19 cellular contexts compared by ENCODE assay signal in genomic region chr1:221644663-221645258, GRCh38.
A peak's percentile ranks its signal among the peaks of the same experiment; 100 is the strongest.
DNase-seq lines count a peak whose midpoint lies in the region; ATAC-seq and TF ChIP-seq lines count a peak whose summit lies in the region.
"Had no signal": no experiment of that assay in that cellular context is flagged by ENCODE, and none has a peak within 500 bp of the region (broad histone marks: within the 10 kb centered on the region; RNA-seq: fewer than 3 reads in every experiment).

No MANE protein-coding gene starts in this region.

- no peaks in the 10 kb centered on the region for H3K27me3 Mint-ChIP-seq in Caco-2 (ENCODE audit: insufficient read depth, unreplicated experiment)
- H3K27me3 Mint-ChIP-seq in activated naive CD4-positive, alpha-beta T cell treated with anti-CD3 and anti-CD28 coated beads, Interleukin-2, amount 10 ng/mL, durations not matched to agents 7 days and 5 days, result peaks cover 3% of the 10 kb centered on the region
- H3K27me3 Mint-ChIP-seq: activated naive CD8-positive, alpha-beta T cell treated with anti-CD3 and anti-CD28 coated beads for 36 hours had no signal

- peak; percentile 16 for DNase-seq in GM12865 (ENCODE audit: low read depth)
- no peak for DNase-seq in Caco-2
- no peak for DNase-seq in activated naive CD4-positive, alpha-beta T cell treated with anti-CD3 and anti-CD28 coated beads, Interleukin-2, amount 10 ng/mL, durations not matched to agents 7 days and 5 days
- DNase-seq in NCI-H510A (lab: John Stamatoyannopoulos, UW), result no peak
- no peak for DNase-seq in NCI-H1092 (lab: John Stamatoyannopoulos, UW)
- DNase-seq: activated naive CD8-positive, alpha-beta T cell treated with anti-CD3 and anti-CD28 coated beads for 36 hours; body of pancreas; IMR-90; NCI-H1694; retina; spleen; stimulated activated CD8-positive, alpha-beta memory T cell treated with anti-CD3 and anti-CD28 coated beads, Interleukin-4, amount 100 ng/mL, for 48 hours had no signal

- peak; percentile 34 for ATAC-seq in GM19025 (IDR thresholded peaks at IDR 0.05; ENCODE audit: low read depth, unreplicated experiment)
- ATAC-seq in GM21723 (IDR thresholded peaks at IDR 0.05; ENCODE audit: unreplicated experiment), result peak; percentile 45
- ATAC-seq in HG03432 (IDR thresholded peaks at IDR 0.05; ENCODE audit: unreplicated experiment), result peak; percentile 46
- ATAC-seq: body of pancreas, Panc1 had no signal

- no TSS peak for BruUV-seq in Caco-2 (replicated peaks; lab: Mats Ljungman, UMichigan)

- H3K27me3 ChIP-seq in Caco-2 (replicated peaks; ENCODE audit: control insufficient read depth, insufficient read depth, low read length), result no peaks in the 10 kb centered on the region
- H3K27me3 ChIP-seq: BLaER1 treated with 17β-estradiol and CSF1 and Interleukin-3, amounts not matched to agents 10 nM and 100 nM; body of pancreas; SJSA1; spleen had no signal

- TF ChIP-seq CTCF in GM12865 (IDR thresholded peaks at IDR 0.05; ENCODE audit: insufficient read depth, low read depth, low read length, missing control alignments), result no peak
- no peak for TF ChIP-seq CTCF in Caco-2 (IDR thresholded peaks at IDR 0.05; ENCODE audit: insufficient read depth in 1 of 2, low read depth in 1 of 2, low read length in 1 of 2, severe bottlenecking in 1 of 2, unreplicated experiment in 1 of 2)

- intact Hi-C loops in Caco-2 (cut with micrococcal nuclease; ENCODE audit: unreplicated experiment), result no loop called here

- no peak overlapping the region for H3K4me3 ChIP-seq in GM12865 (ENCODE audit: low read depth, low read length)
- H3K4me3 ChIP-seq in Caco-2 (ENCODE audit: low read depth, low read length), result no peak overlapping the region
- H3K4me3 ChIP-seq: BLaER1 treated with 17β-estradiol and CSF1 and Interleukin-3, amounts not matched to agents 10 nM and 100 nM; body of pancreas; SJSA1; spleen had no signal

- H3K4me1 Mint-ChIP-seq in Caco-2 (ENCODE audit: low read depth, unreplicated experiment), result no peaks in the 10 kb centered on the region
- no peaks in the 10 kb centered on the region for H3K4me1 Mint-ChIP-seq in activated naive CD4-positive, alpha-beta T cell treated with anti-CD3 and anti-CD28 coated beads, Interleukin-2, amount 10 ng/mL, durations not matched to agents 7 days and 5 days

- CTCF ChIA-PET in Caco-2 (lab: Charles Lee), result no interaction called here
- CTCF ChIA-PET in activated naive CD4-positive, alpha-beta T cell treated with anti-CD3 and anti-CD28 coated beads, Interleukin-2, amount 10 ng/mL, durations not matched to agents 7 days and 5 days (lab: Charles Lee), result no interaction called here

- H3K27ac Mint-ChIP-seq in Caco-2 (ENCODE audit: unreplicated experiment), result no peak overlapping the region
- H3K27ac Mint-ChIP-seq in activated naive CD4-positive, alpha-beta T cell treated with anti-CD3 and anti-CD28 coated beads, Interleukin-2, amount 10 ng/mL, durations not matched to agents 7 days and 5 days, result no peak overlapping the region
- H3K27ac Mint-ChIP-seq: activated naive CD8-positive, alpha-beta T cell treated with anti-CD3 and anti-CD28 coated beads for 36 hours; activated T-helper 1 cell treated with anti-CD3 and anti-CD28 coated beads, Interleukin-12 subunit alpha, Interleukin-12 subunit beta, Interleukin-2, Interleukin-4 antibody, amounts not matched to agents 30 ng/mL and 10 ng/mL and 1 ng/mL, durations not matched to agents 14 hours and 24 hours and 36 hours had no signal

- no peak overlapping the region for H3K4me3 Mint-ChIP-seq in Caco-2 (ENCODE audit: unreplicated experiment)
- H3K4me3 Mint-ChIP-seq in activated naive CD4-positive, alpha-beta T cell treated with anti-CD3 and anti-CD28 coated beads, Interleukin-2, amount 10 ng/mL, durations not matched to agents 7 days and 5 days, result no peak overlapping the region
- H3K4me3 Mint-ChIP-seq: activated naive CD8-positive, alpha-beta T cell treated with anti-CD3 and anti-CD28 coated beads for 36 hours; activated T-helper 1 cell treated with anti-CD3 and anti-CD28 coated beads, Interleukin-12 subunit alpha, Interleukin-12 subunit beta, Interleukin-2, Interleukin-4 antibody, amounts not matched to agents 30 ng/mL and 10 ng/mL and 1 ng/mL, durations not matched to agents 14 hours and 24 hours and 36 hours had no signal

- no peaks in the 10 kb centered on the region for H3K4me1 ChIP-seq in Caco-2
- H3K4me1 ChIP-seq: body of pancreas, SJSA1 had no signal

- no peaks in the 10 kb centered on the region for H3K9me3 Mint-ChIP-seq in Caco-2 (ENCODE audit: unreplicated experiment)
- no peaks in the 10 kb centered on the region for H3K9me3 Mint-ChIP-seq in activated naive CD4-positive, alpha-beta T cell treated with anti-CD3 and anti-CD28 coated beads, Interleukin-2, amount 10 ng/mL, durations not matched to agents 7 days and 5 days
- H3K9me3 Mint-ChIP-seq: activated naive CD8-positive, alpha-beta T cell treated with anti-CD3 and anti-CD28 coated beads for 36 hours; activated T-helper 1 cell treated with anti-CD3 and anti-CD28 coated beads, Interleukin-12 subunit alpha, Interleukin-12 subunit beta, Interleukin-2, Interleukin-4 antibody, amounts not matched to agents 30 ng/mL and 10 ng/mL and 1 ng/mL, durations not matched to agents 14 hours and 24 hours and 36 hours had no signal

- H3K36me3 ChIP-seq in Caco-2 (ENCODE audit: control insufficient read depth, insufficient read depth, low read length), result no peaks in the 10 kb centered on the region
- H3K36me3 ChIP-seq: BLaER1 treated with 17β-estradiol and CSF1 and Interleukin-3, amounts not matched to agents 10 nM and 100 nM; SJSA1; spleen had no signal

- POLR2A ChIA-PET in Caco-2 (lab: Charles Lee), result no interaction called here

- H3K36me3 Mint-ChIP-seq in Caco-2 (ENCODE audit: insufficient read depth, unreplicated experiment), result no peaks in the 10 kb centered on the region
- no peaks in the 10 kb centered on the region for H3K36me3 Mint-ChIP-seq in activated naive CD4-positive, alpha-beta T cell treated with anti-CD3 and anti-CD28 coated beads, Interleukin-2, amount 10 ng/mL, durations not matched to agents 7 days and 5 days
- H3K36me3 Mint-ChIP-seq: activated naive CD8-positive, alpha-beta T cell treated with anti-CD3 and anti-CD28 coated beads for 36 hours had no signal

- H3K9me3 ChIP-seq in Caco-2, result no peaks in the 10 kb centered on the region
- H3K9me3 ChIP-seq: BLaER1 treated with 17β-estradiol and CSF1 and Interleukin-3, amounts not matched to agents 10 nM and 100 nM; body of pancreas; SJSA1; spleen had no signal
